Comparison of ENCODE assay signal across 1 cellular context in genomic region chr3:13479582-13480339, GRCh38.
TF ChIP-seq lines count a peak whose summit lies in the region.

Gene HDAC11, plus strand, starts transcription at chr3:13480306. Its CDS starts 42 bp downstream, at chr3:13480348.

TF ChIP-seq in HepG2, 621 proteins besides CTCF, POLR2A, EP300 and RAD21 (continued from another document and continues in another):
- TF ChIP-seq ATF6 (CRISPR knock-in tag; conservative IDR thresholded peaks at IDR 0.05) (no peak), HMGXB4 (CRISPR knock-in tag; IDR thresholded peaks at IDR 0.05; ENCODE audit: borderline replicate concordance in 1 of 2, low read depth in 1 of 2) (peak; percentile 41 to 84; a peak in 3 of 4 replicates), ZNF510 (CRISPR knock-in tag; IDR thresholded peaks at IDR 0.05; ENCODE audit: low read depth) (no peak), ZNF552 (CRISPR knock-in tag; IDR thresholded peaks at IDR 0.05; ENCODE audit: borderline replicate concordance) (peak; percentile 60; the same call in 1 of the 2 replicates), ZNF576 (CRISPR knock-in tag; IDR thresholded peaks at IDR 0.05) (peak; percentile 28; the same call in 1 of the 2 replicates), ZNF503 (CRISPR knock-in tag; IDR thresholded peaks at IDR 0.05) (peak; percentile 23; the same call in 1 of the 2 replicates), FUBP1 (CRISPR knock-in tag; IDR thresholded peaks at IDR 0.05; ENCODE audit: borderline replicate concordance) (peak; percentile 20; the same call in 1 of the 2 replicates), PRDM10 (CRISPR knock-in tag; IDR thresholded peaks at IDR 0.05; ENCODE audit: low read depth) (peak; percentile 68), YEATS2 (CRISPR knock-in tag; IDR thresholded peaks at IDR 0.05; ENCODE audit: borderline replicate concordance) (peak; percentile 61), TFDP2 (CRISPR knock-in tag; IDR thresholded peaks at IDR 0.05) (peak; percentile 68), ZFY (CRISPR knock-in tag; IDR thresholded peaks at IDR 0.05) (peak; percentile 71), ZNF260 (CRISPR knock-in tag; IDR thresholded peaks at IDR 0.05; ENCODE audit: borderline replicate concordance, low read depth) (no peak), CCDC6 (CRISPR knock-in tag; IDR thresholded peaks at IDR 0.05) (0 out of 2 replicates have a peak, but pooled peaks have one; percentile 27), THAP11 (CRISPR knock-in tag; IDR thresholded peaks at IDR 0.05) (peak; percentile 28; the same call in 1 of the 2 replicates), ZNF549 (CRISPR knock-in tag; IDR thresholded peaks at IDR 0.05) (no peak), ZBTB20 (CRISPR knock-in tag; IDR thresholded peaks at IDR 0.05; ENCODE audit: borderline replicate concordance, low read depth) (0 out of 2 replicates have a peak, but pooled peaks have one; percentile 48), GATA4 (IDR thresholded peaks at IDR 0.05; ENCODE audit: borderline replicate concordance, low read depth) (peak; percentile 32; the same call in 1 of the 2 replicates), ZC3H4 (CRISPR knock-in tag; IDR thresholded peaks at IDR 0.05; ENCODE audit: borderline replicate concordance) (0 out of 2 replicates have a peak, but pooled peaks have one; percentile 43), EHMT2 (IDR thresholded peaks at IDR 0.05; ENCODE audit: borderline replicate concordance, low read depth, low read length) (no peak), PRPF4 (IDR thresholded peaks at IDR 0.05; ENCODE audit: low read depth, low read length, poor library complexity, severe bottlenecking) (no peak), ZNF703 (CRISPR knock-in tag; IDR thresholded peaks at IDR 0.05; ENCODE audit: borderline replicate concordance) (no peak), E2F1 (CRISPR knock-in tag; IDR thresholded peaks at IDR 0.05) (peak; percentile 61; the same call in 1 of the 2 replicates), ZBTB43 (CRISPR knock-in tag; conservative IDR thresholded peaks at IDR 0.05) (0 out of 2 replicates have a peak, but pooled peaks have one; percentile 66), ZSCAN5A (CRISPR knock-in tag; IDR thresholded peaks at IDR 0.05; ENCODE audit: borderline replicate concordance) (no peak), CREB3 (CRISPR knock-in tag; IDR thresholded peaks at IDR 0.05) (no peak), TBL1XR1 (IDR thresholded peaks at IDR 0.05; ENCODE audit: borderline replicate concordance, low read length, partially characterized antibody) (no peak), ZNF891 (CRISPR knock-in tag; IDR thresholded peaks at IDR 0.05) (0 out of 2 replicates have a peak, but pooled peaks have one; percentile 42), STAG1 (CRISPR knock-in tag; IDR thresholded peaks at IDR 0.05) (no peak), RCOR2 (CRISPR knock-in tag; IDR thresholded peaks at IDR 0.05) (0 out of 2 replicates have a peak, but pooled peaks have one; percentile 39), RARA (CRISPR knock-in tag; IDR thresholded peaks at IDR 0.05) (peak; percentile 59), ZNF350 (CRISPR knock-in tag; IDR thresholded peaks at IDR 0.05; ENCODE audit: borderline replicate concordance, low read depth) (peak; percentile 79), ZNF883 (CRISPR knock-in tag; IDR thresholded peaks at IDR 0.05; ENCODE audit: not compliant biosample characterization) (peak; percentile 78)
